1 cellular context compared by ENCODE assay signal in the genomic region with DNA sequence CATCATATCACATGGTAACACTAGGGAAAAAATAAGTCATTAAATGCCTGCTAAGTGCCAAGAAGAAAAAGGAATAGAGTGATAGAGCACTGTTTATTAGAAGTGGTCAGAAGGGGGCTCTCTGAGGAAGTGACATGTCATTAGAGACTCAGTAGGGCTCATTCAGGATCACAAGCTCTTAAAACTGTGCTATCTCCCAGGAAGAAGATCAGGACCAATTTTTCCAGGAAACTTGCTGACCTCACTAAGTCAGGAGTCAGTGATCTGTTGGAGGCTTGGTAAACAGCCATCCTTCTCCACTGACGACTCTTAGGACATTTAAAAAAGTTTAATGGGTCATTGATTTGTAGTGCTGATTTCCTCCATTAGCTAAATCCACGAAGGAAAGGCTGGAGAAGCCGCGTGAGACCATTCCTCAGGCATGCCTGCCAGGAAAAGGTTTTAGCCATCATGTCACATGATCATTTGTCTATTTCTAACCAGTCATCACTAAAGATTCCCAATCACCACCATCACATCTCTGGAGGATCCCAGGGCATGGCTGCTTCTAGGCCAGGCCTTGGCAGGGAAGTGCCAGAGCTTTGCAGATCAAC.
TF ChIP-seq lines count a peak whose summit lies in the region.

No MANE protein-coding gene starts in this region.

TF ChIP-seq in H1, 55 proteins besides CTCF, POLR2A, EP300 and RAD21:
- no peak for TF ChIP-seq PHF8 (conservative IDR thresholded peaks at IDR 0.05; ENCODE audit: low read depth, low read length)
- no peak for TF ChIP-seq TBP (IDR thresholded peaks at IDR 0.05; ENCODE audit: low read depth, low read length)
- TF ChIP-seq SIN3A (conservative IDR thresholded peaks at IDR 0.05 in 1 of 2, IDR thresholded peaks at IDR 0.05 in 1 of 2; ENCODE audit: low read depth in 1 of 2, low read length in 2 of 2), result no peak
- no peak for TF ChIP-seq CBX5 (IDR thresholded peaks at IDR 0.05; ENCODE audit: low read depth, low read length)
- TF ChIP-seq CREB1 (IDR thresholded peaks at IDR 0.05), result no peak
- no peak for TF ChIP-seq POU5F1 (IDR thresholded peaks at IDR 0.05; ENCODE audit: low read depth, low read length)
- TF ChIP-seq SP2 (IDR thresholded peaks at IDR 0.05; ENCODE audit: low read length), result no peak
- TF ChIP-seq TEAD4 (IDR thresholded peaks at IDR 0.05; ENCODE audit: low read depth, low read length), result no peak
- TF ChIP-seq FOSL1 (IDR thresholded peaks at IDR 0.05; ENCODE audit: insufficient read depth, low read depth, low read length), result no peak
- no peak for TF ChIP-seq SRF (IDR thresholded peaks at IDR 0.05; ENCODE audit: low read depth, low read length)
- no peak for TF ChIP-seq SAP30 (IDR thresholded peaks at IDR 0.05; ENCODE audit: insufficient read depth, insufficient replicate concordance, low read length)
- no peak for TF ChIP-seq CHD7 (IDR thresholded peaks at IDR 0.05; ENCODE audit: insufficient replicate concordance, low read length)
